ENCODE assay signal across 24 cellular contexts in the genomic region with DNA sequence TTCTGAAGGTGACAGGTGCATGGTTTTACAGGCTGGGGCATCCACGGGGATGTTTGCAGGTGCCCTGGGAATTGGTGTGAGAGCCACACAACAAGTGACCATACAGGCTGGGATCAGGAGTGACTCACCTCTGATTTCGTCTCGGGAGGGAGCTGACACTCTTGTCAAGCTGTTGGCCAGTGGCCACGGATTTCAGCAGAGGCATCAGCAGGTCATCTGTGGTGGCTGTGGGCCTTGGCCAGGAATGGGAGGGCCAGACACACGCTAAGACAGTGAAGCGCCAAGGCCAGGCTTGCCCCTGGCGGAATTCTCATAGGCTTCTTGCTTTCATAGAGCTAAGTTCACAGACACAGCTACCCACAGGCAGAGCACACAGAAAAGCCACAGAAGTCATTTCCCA.
DNase-seq lines count a peak whose midpoint lies in the region; TF ChIP-seq lines count a peak whose summit lies in the region.
"Had no signal": no experiment of that assay in that cellular context is flagged by ENCODE, and none has a peak within 500 bp of the region (broad histone marks: within the 10 kb centered on the region; RNA-seq: fewer than 3 reads in every experiment).

No MANE protein-coding gene starts in this region.

- H3K27ac ChIP-seq in PC-9, result no peak overlapping the region
- H3K27ac ChIP-seq: 22Rv1, BLaER1, hepatocyte, neutrophil, SJSA1, tibial artery had no signal

- no peaks in the 10 kb centered on the region for H3K9me3 ChIP-seq in PC-9 (ENCODE audit: insufficient read depth, low read depth)
- H3K9me3 ChIP-seq: BLaER1, mucosa of descending colon, neutrophil, SJSA1, tibial artery had no signal

- H3K36me3 ChIP-seq in PC-9 (ENCODE audit: low read depth), result no peaks in the 10 kb centered on the region
- H3K36me3 ChIP-seq: BLaER1, neutrophil, SJSA1, tibial artery had no signal

- POLR2A ChIA-PET in PC-9 (lab: Charles Lee; ENCODE audit: unreplicated experiment), result no interaction called here

- peak overlapping the region; percentile 36; the same call in 1 of the 2 replicates for H3K4me2 ChIP-seq in PC-9
- H3K4me2 ChIP-seq: BLaER1, GM23338, hepatocyte had no signal

- CTCF ChIA-PET in PC-9 (lab: Charles Lee), result no interaction called here

- H3K27me3 Mint-ChIP-seq in chondrocyte (ENCODE audit: low read depth), result no peaks in the 10 kb centered on the region

- H3K9me2 ChIP-seq in PC-9 (ENCODE audit: insufficient read depth), result no peaks in the 10 kb centered on the region

- peaks cover 13% of the 10 kb centered on the region for H3K4me1 ChIP-seq in PC-9 (replicated peaks; ENCODE audit: insufficient read depth)
- H3K4me1 ChIP-seq: SJSA1, tibial artery had no signal

- DNase-seq in DMS53 (lab: John Stamatoyannopoulos, UW) (peak; percentile 60), DMS53 treated with DMSO at 0.1 percent for 48 hours (lab: John Stamatoyannopoulos, UW; ENCODE audit: unreplicated experiment) (no peak), PC-9 (peak; percentile 79 to 92), cerebellar cortex (ENCODE audit: low spot score) (peak; percentile 56), myocyte (ENCODE audit: low read depth) (peak; percentile 81), NCI-H2196 (lab: John Stamatoyannopoulos, UW; ENCODE audit: unreplicated experiment) (no peak), hippocampal formation (lab: John Stamatoyannopoulos, UW) (no peak), chondrocyte (ENCODE audit: low spot score) (no peak)
- DNase-seq: activated CD8-positive, alpha-beta T cell treated with anti-CD3 and anti-CD28 coated beads, Interleukin-2, amount 10 ng/mL, durations not matched to agents 7 days and 5 days; central memory CD4-positive, alpha-beta T cell; effector memory CD8-positive, alpha-beta T cell; mucosa of descending colon; NCI-H187; NCI-H510A; retina; stimulated activated naive B cell treated with anti-CD40 and anti-IgM and Interleukin-4, amounts not matched to agents 10 μg/mL and 1 μg/mL and 100 μg/mL, for 72 hours had no signal

- H3K4me3 Mint-ChIP-seq in chondrocyte (ENCODE audit: unreplicated experiment), result no peak overlapping the region
- H3K4me3 Mint-ChIP-seq: activated CD8-positive, alpha-beta T cell treated with anti-CD3 and anti-CD28 coated beads, Interleukin-2, amount 10 ng/mL, durations not matched to agents 7 days and 5 days; effector memory CD8-positive, alpha-beta T cell; GM23338; stimulated activated naive B cell treated with anti-CD40 and anti-IgM and Interleukin-4, amounts not matched to agents 10 μg/mL and 1 μg/mL and 100 μg/mL, for 72 hours; T-helper 2 cell treated with Interferon-gamma antibody and Interleukin-4, amounts not matched to agents 5 μg/mL and 100 μg/mL, for 36 hours had no signal

- H4K20me1 ChIP-seq in PC-9 (ENCODE audit: insufficient read depth), result no peaks in the 10 kb centered on the region
- H4K20me1 ChIP-seq: BLaER1 had no signal

- peaks cover 15% of the 10 kb centered on the region; the same call in 1 of the 2 replicates for H3F3A ChIP-seq in PC-9 (ENCODE audit: insufficient read depth, low read depth)

- no peak overlapping the region for H3K27ac Mint-ChIP-seq in chondrocyte (ENCODE audit: unreplicated experiment)
- H3K27ac Mint-ChIP-seq: activated CD8-positive, alpha-beta T cell treated with anti-CD3 and anti-CD28 coated beads, Interleukin-2, amount 10 ng/mL, durations not matched to agents 7 days and 5 days; effector memory CD8-positive, alpha-beta T cell; GM23338; stimulated activated naive B cell treated with anti-CD40 and anti-IgM and Interleukin-4, amounts not matched to agents 10 μg/mL and 1 μg/mL and 100 μg/mL, for 72 hours; T-helper 2 cell treated with Interferon-gamma antibody and Interleukin-4, amounts not matched to agents 5 μg/mL and 100 μg/mL, for 36 hours had no signal

- intact Hi-C loops in PC-9 (cut with micrococcal nuclease; ENCODE audit: unreplicated experiment), result loop anchor here (5.0 kb wide), 1 partner anchor 369 kb away; no protein-coding TSS in a partner anchor

- TF ChIP-seq CTCF in PC-9 (conservative IDR thresholded peaks at IDR 0.05) (no peak), chondrocyte (IDR thresholded peaks at IDR 0.05) (no peak)

- BruUV-seq in PC-9 (replicated peaks; lab: Mats Ljungman, UMichigan), result no TSS peak

- H3K4me1 Mint-ChIP-seq in chondrocyte (ENCODE audit: low read depth), result peaks cover 3% of the 10 kb centered on the region

- H3K36me3 Mint-ChIP-seq in chondrocyte (ENCODE audit: low read depth), result no peaks in the 10 kb centered on the region
- H3K36me3 Mint-ChIP-seq: stimulated activated naive B cell treated with anti-CD40 and anti-IgM and Interleukin-4, amounts not matched to agents 10 μg/mL and 1 μg/mL and 100 μg/mL, for 72 hours had no signal

- no peak overlapping the region for H2AFZ ChIP-seq in PC-9
- H2AFZ ChIP-seq: GM23338, hepatocyte had no signal

- H3K4me3 ChIP-seq in PC-9, result no peak overlapping the region
- H3K4me3 ChIP-seq: BLaER1, GM23338, hepatocyte, mucosa of descending colon, SJSA1, tibial artery had no signal

- no peaks in the 10 kb centered on the region for H3K9me3 Mint-ChIP-seq in chondrocyte (ENCODE audit: low read depth)
- H3K9me3 Mint-ChIP-seq: effector memory CD8-positive, alpha-beta T cell; GM23338; stimulated activated naive B cell treated with anti-CD40 and anti-IgM and Interleukin-4, amounts not matched to agents 10 μg/mL and 1 μg/mL and 100 μg/mL, for 72 hours; T-helper 2 cell treated with Interferon-gamma antibody and Interleukin-4, amounts not matched to agents 5 μg/mL and 100 μg/mL, for 36 hours had no signal

- no peaks in the 10 kb centered on the region for H3K27me3 ChIP-seq in PC-9 (ENCODE audit: insufficient read depth, low read depth)
- H3K27me3 ChIP-seq: BLaER1, hepatocyte, SJSA1 had no signal

- no peaks in the 10 kb centered on the region for H3K79me2 ChIP-seq in PC-9 (ENCODE audit: low read depth)
- H3K79me2 ChIP-seq: hepatocyte had no signal

Comparison
In these comparisons a context has a peak if more than half of its experiments do, and no peak if none do; other contexts are left out.
1. DNase-seq: peak in DMS53 (single experiment), PC-9 (2 of 2), cerebellar cortex (single experiment) and myocyte (single experiment); none in DMS53 treated with DMSO at 0.1 percent for 48 hours (single experiment), NCI-H2196 (single experiment), hippocampal formation (0 of 2) and chondrocyte (single experiment).